Comparison of ENCODE assay signal across 30 cellular contexts in genomic region chr9:8235489-8235888, GRCh38.
"Had no signal": no experiment of that assay in that cellular context is flagged by ENCODE, and none has a peak within 500 bp of the region (broad histone marks: within the 10 kb centered on the region; RNA-seq: fewer than 3 reads in every experiment).

No MANE protein-coding gene starts in this region.

- H3K36me3 Mint-ChIP-seq: activated naive CD4-positive, alpha-beta T cell treated with anti-CD3 and anti-CD28 coated beads, Interleukin-2, amount 50 U/mL, for 24 hours; activated naive CD8-positive, alpha-beta T cell treated with anti-CD3 and anti-CD28 coated beads for 36 hours had no signal

- H3K4me1 ChIP-seq: adrenal gland, body of pancreas, esophagus muscularis mucosa, foreskin keratinocyte had no signal

- H3K27me3 ChIP-seq: adrenal gland, body of pancreas, esophagus muscularis mucosa, foreskin keratinocyte, gastrocnemius medialis, heart left ventricle had no signal

- H3K36me3 ChIP-seq: adrenal gland, esophagus muscularis mucosa, gastrocnemius medialis, heart left ventricle had no signal

- H3K27ac Mint-ChIP-seq: activated B cell treated with CpG ODN at 0.5 μM for 24 hours; activated CD8-positive, alpha-beta T cell treated with anti-CD3 and anti-CD28 coated beads for 36 hours; activated naive CD4-positive, alpha-beta T cell treated with anti-CD3 and anti-CD28 coated beads for 36 hours; activated naive CD4-positive, alpha-beta T cell treated with anti-CD3 and anti-CD28 coated beads, Interleukin-2, amount 50 U/mL, for 24 hours; activated naive CD8-positive, alpha-beta T cell treated with anti-CD3 and anti-CD28 coated beads for 36 hours; activated naive CD8-positive, alpha-beta T cell treated with anti-CD3 and anti-CD28 coated beads, Interleukin-2, amount 50 U/mL, for 24 hours; activated T-helper 17 cell treated with anti-CD3 and anti-CD28 coated beads, Interleukin-2, amount 50 U/mL, for 72 hours had no signal

- FAIRE-seq: colon had no signal

- H3K9me3 ChIP-seq: adrenal gland, body of pancreas, esophagus muscularis mucosa, gastrocnemius medialis, heart left ventricle had no signal

- H3K4me3 Mint-ChIP-seq: activated B cell treated with CpG ODN at 0.5 μM for 24 hours; activated CD8-positive, alpha-beta T cell treated with anti-CD3 and anti-CD28 coated beads for 36 hours; activated naive CD4-positive, alpha-beta T cell treated with anti-CD3 and anti-CD28 coated beads for 36 hours; activated naive CD4-positive, alpha-beta T cell treated with anti-CD3 and anti-CD28 coated beads, Interleukin-2, amount 50 U/mL, for 24 hours; activated naive CD8-positive, alpha-beta T cell treated with anti-CD3 and anti-CD28 coated beads for 36 hours; activated naive CD8-positive, alpha-beta T cell treated with anti-CD3 and anti-CD28 coated beads, Interleukin-2, amount 50 U/mL, for 24 hours; activated T-cell treated with anti-CD3 and anti-CD28 coated beads, Interleukin-2, amount 50 U/mL, for 4 hours; activated T-helper 17 cell treated with anti-CD3 and anti-CD28 coated beads, Interleukin-2, amount 50 U/mL, for 72 hours had no signal

- H3K4me1 Mint-ChIP-seq: activated B cell treated with CpG ODN at 0.5 μM for 24 hours; activated naive CD4-positive, alpha-beta T cell treated with anti-CD3 and anti-CD28 coated beads, Interleukin-2, amount 50 U/mL, for 24 hours; activated naive CD8-positive, alpha-beta T cell treated with anti-CD3 and anti-CD28 coated beads for 36 hours; activated naive CD8-positive, alpha-beta T cell treated with anti-CD3 and anti-CD28 coated beads, Interleukin-2, amount 50 U/mL, for 24 hours; activated T-helper 17 cell treated with anti-CD3 and anti-CD28 coated beads, Interleukin-2, amount 50 U/mL, for 72 hours had no signal

- H3K27ac ChIP-seq: adrenal gland, body of pancreas, esophagus muscularis mucosa, foreskin keratinocyte, gastrocnemius medialis, heart left ventricle had no signal

- H3K4me3 ChIP-seq: adrenal gland, body of pancreas, esophagus muscularis mucosa, gastrocnemius medialis, heart left ventricle had no signal

- DNase-seq: activated B cell treated with CpG ODN at 0.5 μM for 24 hours; activated CD4-positive, alpha-beta T cell treated with anti-CD3 and anti-CD28 coated beads for 48 hours; activated CD4-positive, alpha-beta T cell treated with anti-CD3 and anti-CD28 coated beads, Interleukin-2, amount 50 U/mL, for 1 hour; activated CD4-positive, alpha-beta T cell treated with anti-CD3 and anti-CD28 coated beads, Interleukin-2, amount 50 U/mL, for 48 hours; activated CD8-positive, alpha-beta memory T cell treated with anti-CD3 and anti-CD28 coated beads for 24 hours; activated CD8-positive, alpha-beta T cell treated with anti-CD3 and anti-CD28 coated beads for 36 hours; activated effector memory CD4-positive, alpha-beta T cell treated with Interleukin-2 at 50 U/mL for 16 hours; activated gamma-delta T cell treated with Interleukin-2 at 50 U/mL for 16 hours; activated naive CD4-positive, alpha-beta T cell treated with anti-CD3 and anti-CD28 coated beads for 36 hours; activated naive CD8-positive, alpha-beta T cell treated with anti-CD3 and anti-CD28 coated beads for 36 hours; activated naive CD8-positive, alpha-beta T cell treated with anti-CD3 and anti-CD28 coated beads, Interleukin-2, amount 50 U/mL, for 24 hours; activated T-cell treated with anti-CD3 and anti-CD28 coated beads, Interleukin-2, amount 50 U/mL, for 4 hours; adrenal gland; amygdala; aorta; body of pancreas; caudate nucleus; cortex of kidney; effector CD8-positive, alpha-beta T cell; erythroblast; foreskin keratinocyte; gastrocnemius medialis; glutamatergic neuron; heart left ventricle; T-helper 2 cell had no signal

- H3K27me3 Mint-ChIP-seq: activated B cell treated with CpG ODN at 0.5 μM for 24 hours; activated CD8-positive, alpha-beta T cell treated with anti-CD3 and anti-CD28 coated beads for 36 hours; activated naive CD8-positive, alpha-beta T cell treated with anti-CD3 and anti-CD28 coated beads for 36 hours had no signal

- H3K9me3 Mint-ChIP-seq: activated B cell treated with CpG ODN at 0.5 μM for 24 hours; activated CD8-positive, alpha-beta T cell treated with anti-CD3 and anti-CD28 coated beads for 36 hours; activated naive CD4-positive, alpha-beta T cell treated with anti-CD3 and anti-CD28 coated beads for 36 hours; activated naive CD4-positive, alpha-beta T cell treated with anti-CD3 and anti-CD28 coated beads, Interleukin-2, amount 50 U/mL, for 24 hours; activated naive CD8-positive, alpha-beta T cell treated with anti-CD3 and anti-CD28 coated beads for 36 hours; activated naive CD8-positive, alpha-beta T cell treated with anti-CD3 and anti-CD28 coated beads, Interleukin-2, amount 50 U/mL, for 24 hours; activated T-cell treated with anti-CD3 and anti-CD28 coated beads, Interleukin-2, amount 50 U/mL, for 4 hours had no signal

- ATAC-seq: activated CD4-positive, CD25-positive, alpha-beta regulatory T cell treated with anti-CD3 and anti-CD28 coated beads, Interleukin-2, amount 50 U/mL, for 24 hours; activated CD8-positive, alpha-beta T cell treated with anti-CD3 and anti-CD28 coated beads for 36 hours; activated naive CD8-positive, alpha-beta T cell treated with anti-CD3 and anti-CD28 coated beads, Interleukin-2, amount 50 U/mL, for 24 hours; activated T-cell treated with anti-CD3 and anti-CD28 coated beads, Interleukin-2, amount 50 U/mL, for 4 hours; activated T-helper 17 cell treated with anti-CD3 and anti-CD28 coated beads, Interleukin-2, amount 50 U/mL, for 72 hours; body of pancreas; foreskin keratinocyte; gastrocnemius medialis; heart left ventricle had no signal
